20 cellular contexts compared by ENCODE assay signal in genomic region chr11:65129649-65130441, GRCh38. TPM values are rescaled to one million over a fixed set of nuclear protein-coding genes. Genes with fewer than 3 reads are reported as not detected.
DNase-seq lines count a peak whose midpoint lies in the region; ATAC-seq, FAIRE-seq and TF ChIP-seq lines count a peak whose summit lies in the region.
"Had no signal": no experiment of that assay in that cellular context is flagged by ENCODE, and none has a peak within 500 bp of the region (broad histone marks: within the 10 kb centered on the region; RNA-seq: fewer than 3 reads in every experiment).

No MANE protein-coding gene starts in this region.

- no peak for TF ChIP-seq POLR2A in K562 (conservative IDR thresholded peaks at IDR 0.05)

- no peak for TF ChIP-seq EP300 in K562 (IDR thresholded peaks at IDR 0.05; ENCODE audit: low read length)

- peaks cover 13% of the 10 kb centered on the region; the same call in 1 of the 2 replicates for H4K20me1 ChIP-seq in K562 (replicated peaks; ENCODE audit: control insufficient read depth, insufficient read depth, low read length)

- CTCF ChIA-PET in K562 (lab: Yijun Ruan, JAX; ENCODE audit: low intra/inter-chr PET ratio), result no interaction called here
- CTCF ChIA-PET in activated CD8-positive, alpha-beta T cell treated with anti-CD3 and anti-CD28 coated beads for 36 hours (lab: Charles Lee), result interaction anchor here (1.1 to 2.1 kb wide), 3 partner anchors 9 to 17 kb away, joined by 3 to 5 read pairs (median 3); partner anchors contain the start of gene ZNHIT2

- peak overlapping the region; percentile 16 to 73 (median 19) for H3K27ac Mint-ChIP-seq in IgD-negative memory B cell
- H3K27ac Mint-ChIP-seq in activated CD8-positive, alpha-beta T cell treated with anti-CD3 and anti-CD28 coated beads for 36 hours, result no peak overlapping the region
- H3K27ac Mint-ChIP-seq: activated naive CD4-positive, alpha-beta T cell treated with anti-CD3 and anti-CD28 coated beads, Interleukin-2, amount 50 U/mL, for 24 hours; HFFc6 had no signal

- FAIRE-seq in K562 (lab: Jason Lieb, UNC), result no peak

- TF ChIP-seq RAD21 in K562 (CRISPR knock-in tag; conservative IDR thresholded peaks at IDR 0.05 in 1 of 2, IDR thresholded peaks at IDR 0.05 in 1 of 2), result no peak

- H3K9me1 ChIP-seq in K562 (ENCODE audit: control insufficient read depth, insufficient read depth, low read length), result peaks cover 4% of the 10 kb centered on the region

- peaks cover 39% of the 10 kb centered on the region for H3K79me2 ChIP-seq in K562 (ENCODE audit: control insufficient read depth, insufficient read depth, low read length)

- in situ Hi-C loops in K562 (cut with MboI), result no loop called here

- POLR2A ChIA-PET in K562 (lab: Yijun Ruan, JAX), result interaction anchor here (0.6 to 8.4 kb wide), 10 partner anchors 7 to 1241 kb away, joined by 3 to 182 read pairs (median 4); partner anchors contain the start of genes FAU, MRPL49, SPDYC and TM7SF2
- POLR2A ChIA-PET in activated CD8-positive, alpha-beta T cell treated with anti-CD3 and anti-CD28 coated beads for 36 hours (lab: Charles Lee), result interaction anchor here (0.7 to 1.6 kb wide), 5 partner anchors 10 to 287 kb away, joined by 3 to 6 read pairs (median 4); partner anchors contain the start of gene ZNHIT2

- H3K4me3 ChIP-seq in GM06990 (replicated peaks; ENCODE audit: low read depth, low read length), result no peak overlapping the region
- no peak overlapping the region for H3K4me3 ChIP-seq in K562
- H3K4me3 ChIP-seq: left ventricle myocardium inferior had no signal

- ATAC-seq in K562 (no peak), HG03175 (IDR thresholded peaks at IDR 0.05; ENCODE audit: unreplicated experiment) (no peak), GM18909 (IDR thresholded peaks at IDR 0.05; ENCODE audit: poor library complexity, unreplicated experiment) (no peak)
- no peak for ATAC-seq in activated CD8-positive, alpha-beta T cell treated with anti-CD3 and anti-CD28 coated beads for 36 hours
- ATAC-seq: Right ventricle myocardium inferior had no signal

- BruUV-seq in K562 (replicated peaks; lab: Mats Ljungman, UMichigan), result no TSS peak

- no peaks in the 10 kb centered on the region for H3K9me3 ChIP-seq in K562 (replicated peaks; ENCODE audit: control insufficient read depth, insufficient read depth, low read depth, low read length)
- H3K9me3 ChIP-seq: left ventricle myocardium inferior had no signal

- H3K4me1 ChIP-seq in K562 (replicated peaks in 1 of 2; ENCODE audit: control insufficient read depth in 2 of 2, insufficient read depth in 2 of 2, low read length in 2 of 2), result peaks cover 12 to 34% of the 10 kb centered on the region in 2 experiments; a peak in 4 of 5 replicates

- no peak overlapping the region for H2AFZ ChIP-seq in K562 (ENCODE audit: low read depth, low read length)

- no peaks in the 10 kb centered on the region for H3K9me3 Mint-ChIP-seq in IgD-negative memory B cell
- H3K9me3 Mint-ChIP-seq in activated CD8-positive, alpha-beta T cell treated with anti-CD3 and anti-CD28 coated beads for 36 hours, result no peaks in the 10 kb centered on the region
- H3K9me3 Mint-ChIP-seq: activated naive CD4-positive, alpha-beta T cell treated with anti-CD3 and anti-CD28 coated beads, Interleukin-2, amount 50 U/mL, for 24 hours; HFFc6 had no signal

- peak overlapping the region in 1 of 2 experiments; percentile 17; a peak in 1 of 4 replicates for H3K9ac ChIP-seq in K562 (ENCODE audit: insufficient read depth in 1 of 2, low read depth in 2 of 2, low read length in 2 of 2)

- TF ChIP-seq CTCF in GM06990 (IDR thresholded peaks at IDR 0.05; ENCODE audit: insufficient read depth, low read length, poor library complexity, severe bottlenecking) (peak; percentile 3), K562 (IDR thresholded peaks at IDR 0.05 in 2 of 3, conservative IDR thresholded peaks at IDR 0.05 in 1 of 3; ENCODE audit: insufficient read depth in 2 of 3, low read depth in 1 of 3, low read length in 3 of 3) (no peak)
- TF ChIP-seq CTCF in activated CD8-positive, alpha-beta T cell treated with anti-CD3 and anti-CD28 coated beads for 36 hours (IDR thresholded peaks at IDR 0.05), result no peak

- H3K4me1 Mint-ChIP-seq in IgD-negative memory B cell, result peaks cover 19 to 26% (median 21%) of the 10 kb centered on the region in 3 donors
- H3K4me1 Mint-ChIP-seq in activated CD8-positive, alpha-beta T cell treated with anti-CD3 and anti-CD28 coated beads for 36 hours (ENCODE audit: low read depth), result peaks cover 16% of the 10 kb centered on the region

- H3K27me3 Mint-ChIP-seq in IgD-negative memory B cell, result no peaks in the 10 kb centered on the region
- H3K27me3 Mint-ChIP-seq in activated CD8-positive, alpha-beta T cell treated with anti-CD3 and anti-CD28 coated beads for 36 hours, result no peaks in the 10 kb centered on the region
- H3K27me3 Mint-ChIP-seq: activated naive CD4-positive, alpha-beta T cell treated with anti-CD3 and anti-CD28 coated beads, Interleukin-2, amount 50 U/mL, for 24 hours had no signal

- 91% methylated on average over 10 of the region's 13 CpGs for WGBS in K562 (ENCODE audit: insufficient coverage, low coverage, missing lambda C conversion rate)

- H3K36me3 ChIP-seq in GM06990 (ENCODE audit: control insufficient read depth, insufficient read depth, low read length) (peaks cover 63% of the 10 kb centered on the region), K562 (ENCODE audit: control insufficient read depth, insufficient read depth, low read length) (peaks cover 81% of the 10 kb centered on the region)

- DNase-seq in GM06990 (ENCODE audit: extremely low read depth, insufficient read length), result no peak
- no peak for DNase-seq in K562 (ENCODE audit: extremely low read depth in 1 of 4, low spot score in 3 of 4)
- peak; percentile 76 for DNase-seq in posterior vena cava (ENCODE audit: low spot score)
- no peak for DNase-seq in NCI-H2029 treated with DMSO at 0.1 percent for 48 hours (lab: John Stamatoyannopoulos, UW)
- DNase-seq in activated CD8-positive, alpha-beta T cell treated with anti-CD3 and anti-CD28 coated beads for 36 hours, result no peak
- DNase-seq: activated CD4-positive, alpha-beta T cell treated with anti-CD3 and anti-CD28 coated beads, Interleukin-2, amount 50 U/mL, for 1 hour; EL; head of caudate nucleus; HFFc6; KG1; left ventricle myocardium inferior; MV-4-11; NCI-H2029; NCI-H446 treated with DMSO at 0.1 percent for 48 hours; retina had no signal

- H3K27me3 ChIP-seq in GM06990 (replicated peaks; ENCODE audit: control insufficient read depth, insufficient read depth, low read length) (no peaks in the 10 kb centered on the region), K562 (ENCODE audit: control insufficient read depth in 2 of 2, insufficient read depth in 2 of 2, low read length in 2 of 2) (no peaks in the 10 kb centered on the region)

- no peak overlapping the region for H3K4me2 ChIP-seq in K562 (ENCODE audit: insufficient read depth, low read length)

- intact Hi-C loops in K562 (cut with micrococcal nuclease) (no loop called here), posterior vena cava (cut with DNase I) (loop anchor here in 1 of 2 donors (5.0 kb wide), 1 partner anchor 52 kb away; the partner anchor contains the start of gene CAPN1)
- intact Hi-C loops in activated CD8-positive, alpha-beta T cell treated with anti-CD3 and anti-CD28 coated beads for 36 hours (cut with micrococcal nuclease), result no loop called here

- H3K36me3 Mint-ChIP-seq in IgD-negative memory B cell, result peaks cover 9% of the 10 kb centered on the region
- H3K36me3 Mint-ChIP-seq in activated CD8-positive, alpha-beta T cell treated with anti-CD3 and anti-CD28 coated beads for 36 hours (ENCODE audit: low read depth), result peaks cover 25% of the 10 kb centered on the region

- H3K27ac ChIP-seq in K562 (ENCODE audit: extremely low read depth, low read depth, low read length), result no peak overlapping the region
- H3K27ac ChIP-seq: left ventricle myocardium inferior had no signal

- peak overlapping the region in 3 of 4 donors; percentile 77 to 98 (median 85) for H3K4me3 Mint-ChIP-seq in IgD-negative memory B cell
- no peak overlapping the region for H3K4me3 Mint-ChIP-seq in activated CD8-positive, alpha-beta T cell treated with anti-CD3 and anti-CD28 coated beads for 36 hours
- H3K4me3 Mint-ChIP-seq: activated naive CD4-positive, alpha-beta T cell treated with anti-CD3 and anti-CD28 coated beads, Interleukin-2, amount 50 U/mL, for 24 hours; HFFc6 had no signal

RNA-seq across cellular contexts. Expression of gene SYVN1, which starts 4.5 kb away (rescaled TPM):
- 61.2 TPM for polyA plus RNA-seq in IgD-negative memory B cell
- 160 and 411 TPM in 2 replicates for total RNA-seq in K562 (2011; cell fraction: chromatin; rRNA removed; ENCODE audit: low replicate concordance)
- total RNA-seq in K562 (2011; cell fraction: nucleolus; rRNA removed), result 212 and 239 TPM in 2 replicates
- 199 and 204 TPM in 2 replicates for total RNA-seq in K562 (2011; cell fraction: nucleoplasm; rRNA removed)
- 9.9 and 10.7 TPM in 2 replicates for total RNA-seq in K562 (2014; rRNA removed)
- 7.3 and 9.8 TPM in 2 replicates for total RNA-seq in K562 (2014; rRNA removed; fragmentation: Illumina TruSeq; extraction: Trizol)
- total RNA-seq in K562 (2015; rRNA removed; fragmentation: Illumina TruSeq; extraction: Trizol), result 8.0 and 8.7 TPM in 2 replicates
- 42.7 and 47.4 TPM in 2 replicates for total RNA-seq in K562 (2021)
- 13.1 and 36.5 TPM in 2 replicates for polyA plus RNA-seq in K562 (2011; rRNA removed)
- 20.0 and 43.0 TPM in 2 replicates for polyA plus RNA-seq in K562 (2011; cell fraction: cytosol; rRNA removed)
- 131 and 155 TPM in 2 replicates for polyA plus RNA-seq in K562 (2011; cell fraction: nucleus; rRNA removed)
- 34.0 and 57.6 TPM in 2 replicates for polyA plus RNA-seq in K562 (2012)
- 38.5 and 40.1 TPM in 2 replicates for polyA plus RNA-seq in K562 (2014; fragmentation: Illumina TruSeq; extraction: Trizol)
- polyA plus RNA-seq in K562 (2014; fragmentation: Nextera tagmentation; extraction: Ambion mirVana), result under 1 TPM; 0.41 to 0.63 TPM
- polyA plus RNA-seq in K562 (2014; rRNA removed), result 19.1 and 19.3 TPM in 2 replicates
- polyA minus RNA-seq in K562 (2011; rRNA and poly(A)+ RNA removed), result 62.5 and 65.5 TPM in 2 replicates
- polyA minus RNA-seq in K562 (2011; cell fraction: cytosol; rRNA and poly(A)+ RNA removed), result 37.2 and 49.5 TPM in 2 replicates
- 49.5 and 75.9 TPM in 2 replicates for polyA minus RNA-seq in K562 (2011; cell fraction: nucleus; rRNA and poly(A)+ RNA removed)
- 10 to 100 TPM; 52.7 to 57.0 TPM for total RNA-seq in posterior vena cava
- total RNA-seq in activated CD8-positive, alpha-beta T cell treated with anti-CD3 and anti-CD28 coated beads for 36 hours, result 10 to 100 TPM; 20.6 to 26.8 TPM

RNA-seq across cellular contexts. Expression of gene MRPL49, which starts 7.7 kb away (rescaled TPM):
- 95.5 TPM for polyA plus RNA-seq in IgD-negative memory B cell
- total RNA-seq in K562 (2011; cell fraction: chromatin; rRNA removed; ENCODE audit: low replicate concordance), result 22.2 and 52.3 TPM in 2 replicates
- 45.3 and 47.5 TPM in 2 replicates for total RNA-seq in K562 (2011; cell fraction: nucleolus; rRNA removed)
- total RNA-seq in K562 (2011; cell fraction: nucleoplasm; rRNA removed), result 43.8 and 56.6 TPM in 2 replicates
- 129 and 180 TPM in 2 replicates for total RNA-seq in K562 (2014; rRNA removed)
- 65.5 and 74.3 TPM in 2 replicates for total RNA-seq in K562 (2014; rRNA removed; fragmentation: Illumina TruSeq; extraction: Trizol)
- 78.2 and 83.1 TPM in 2 replicates for total RNA-seq in K562 (2015; rRNA removed; fragmentation: Illumina TruSeq; extraction: Trizol)
- total RNA-seq in K562 (2021), result 86.8 and 88.5 TPM in 2 replicates
- 96.1 and 97.2 TPM in 2 replicates for polyA plus RNA-seq in K562 (2011; rRNA removed)
- 145 and 172 TPM in 2 replicates for polyA plus RNA-seq in K562 (2011; cell fraction: cytosol; rRNA removed)
- polyA plus RNA-seq in K562 (2011; cell fraction: nucleus; rRNA removed), result 33.4 and 33.6 TPM in 2 replicates
- 67.5 and 83.2 TPM in 2 replicates for polyA plus RNA-seq in K562 (2012)
- 123 and 127 TPM in 2 replicates for polyA plus RNA-seq in K562 (2014; fragmentation: Illumina TruSeq; extraction: Trizol)
- polyA plus RNA-seq in K562 (2014; fragmentation: Nextera tagmentation; extraction: Ambion mirVana), result 100 to 1,000 TPM in 1 of 2 experiments, 10 to 100 TPM in 1; 76.2 to 132 TPM
- 91.2 and 112 TPM in 2 replicates for polyA plus RNA-seq in K562 (2014; rRNA removed)
- polyA minus RNA-seq in K562 (2011; rRNA and poly(A)+ RNA removed), result 44.7 and 62.6 TPM in 2 replicates
- polyA minus RNA-seq in K562 (2011; cell fraction: cytosol; rRNA and poly(A)+ RNA removed), result 33.6 and 45.3 TPM in 2 replicates
- 14.1 and 19.7 TPM in 2 replicates for polyA minus RNA-seq in K562 (2011; cell fraction: nucleus; rRNA and poly(A)+ RNA removed)
- total RNA-seq in posterior vena cava, result 10 to 100 TPM; 34.1 to 39.3 TPM
- total RNA-seq in activated CD8-positive, alpha-beta T cell treated with anti-CD3 and anti-CD28 coated beads for 36 hours, result 10 to 100 TPM; 48.7 to 53.4 TPM

RNA-seq across cellular contexts. Expression of gene FAU, which starts 7.9 kb away (rescaled TPM):
- 1,422 TPM for polyA plus RNA-seq in IgD-negative memory B cell
- total RNA-seq in K562 (2011; cell fraction: chromatin; rRNA removed; ENCODE audit: low replicate concordance), result 85.1 and 161 TPM in 2 replicates
- total RNA-seq in K562 (2011; cell fraction: nucleolus; rRNA removed), result 307 and 365 TPM in 2 replicates
- total RNA-seq in K562 (2011; cell fraction: nucleoplasm; rRNA removed), result 257 and 358 TPM in 2 replicates
- total RNA-seq in K562 (2014; rRNA removed), result 1,447 and 1,737 TPM in 2 replicates
- 702 and 715 TPM in 2 replicates for total RNA-seq in K562 (2014; rRNA removed; fragmentation: Illumina TruSeq; extraction: Trizol)
- 990 and 995 TPM in 2 replicates for total RNA-seq in K562 (2015; rRNA removed; fragmentation: Illumina TruSeq; extraction: Trizol)
- 1,380 and 1,521 TPM in 2 replicates for total RNA-seq in K562 (2021)
- polyA plus RNA-seq in K562 (2011; rRNA removed), result 562 and 568 TPM in 2 replicates
- 741 and 1,178 TPM in 2 replicates for polyA plus RNA-seq in K562 (2011; cell fraction: cytosol; rRNA removed)
- polyA plus RNA-seq in K562 (2011; cell fraction: nucleus; rRNA removed), result 380 and 503 TPM in 2 replicates
- polyA plus RNA-seq in K562 (2012), result 1,837 and 2,123 TPM in 2 replicates
- polyA plus RNA-seq in K562 (2014; fragmentation: Illumina TruSeq; extraction: Trizol), result 942 and 1,036 TPM in 2 replicates
- polyA plus RNA-seq in K562 (2014; fragmentation: Nextera tagmentation; extraction: Ambion mirVana), result 100 to 1,000 TPM; 433 to 575 TPM
- 1,498 and 1,827 TPM in 2 replicates for polyA plus RNA-seq in K562 (2014; rRNA removed)
- 236 and 263 TPM in 2 replicates for polyA minus RNA-seq in K562 (2011; rRNA and poly(A)+ RNA removed)
- 352 and 386 TPM in 2 replicates for polyA minus RNA-seq in K562 (2011; cell fraction: cytosol; rRNA and poly(A)+ RNA removed)
- 98.0 and 181 TPM in 2 replicates for polyA minus RNA-seq in K562 (2011; cell fraction: nucleus; rRNA and poly(A)+ RNA removed)
- total RNA-seq in posterior vena cava, result 100 to 1,000 TPM; 725 to 753 TPM
- 1,000 to 10,000 TPM; 1,112 to 1,137 TPM for total RNA-seq in activated CD8-positive, alpha-beta T cell treated with anti-CD3 and anti-CD28 coated beads for 36 hours

RNA-seq across cellular contexts. Expression of gene ZNHIT2, which starts 12.3 kb away (rescaled TPM):
- polyA plus RNA-seq in IgD-negative memory B cell (20.2 TPM), K562 (2011; rRNA removed) (2.5 and 3.7 TPM in 2 replicates), K562 (2014; fragmentation: Illumina TruSeq; extraction: Trizol) (0.59 and 2.9 TPM in 2 replicates), K562 (2014; fragmentation: Nextera tagmentation; extraction: Ambion mirVana) (under 1 TPM; 0.08 to 0.20 TPM), K562 (2014; rRNA removed) (23.4 and 24.3 TPM in 2 replicates)
- 0.99 and 8.1 TPM in 2 replicates for total RNA-seq in K562 (2011; cell fraction: chromatin; rRNA removed; ENCODE audit: low replicate concordance)
- total RNA-seq in K562 (2011; cell fraction: nucleolus; rRNA removed), result 15.7 and 18.9 TPM in 2 replicates
- 4.7 and 5.3 TPM in 2 replicates for total RNA-seq in K562 (2011; cell fraction: nucleoplasm; rRNA removed)
- total RNA-seq in K562 (2014; rRNA removed) (39.0 and 49.0 TPM in 2 replicates), K562 (2014; rRNA removed; fragmentation: Illumina TruSeq; extraction: Trizol) (0.35 and 0.76 TPM in 2 replicates), K562 (2015; rRNA removed; fragmentation: Illumina TruSeq; extraction: Trizol) (7.0 and 8.6 TPM in 2 replicates), K562 (2021) (27.2 and 29.6 TPM in 2 replicates), posterior vena cava (1 to 10 TPM; 6.0 to 6.3 TPM)
- polyA plus RNA-seq in K562 (2011; cell fraction: cytosol; rRNA removed), result 5.0 and 29.5 TPM in 2 replicates
- polyA plus RNA-seq in K562 (2011; cell fraction: nucleus; rRNA removed), result 4.7 and 9.8 TPM in 2 replicates
- polyA plus RNA-seq in K562 (2012), result 14.0 and 16.6 TPM in 2 replicates
- 0.84 and 1.1 TPM in 2 replicates for polyA minus RNA-seq in K562 (2011; rRNA and poly(A)+ RNA removed)
- polyA minus RNA-seq in K562 (2011; cell fraction: cytosol; rRNA and poly(A)+ RNA removed), result 9.6 and 11.8 TPM in 2 replicates
- polyA minus RNA-seq in K562 (2011; cell fraction: nucleus; rRNA and poly(A)+ RNA removed), result 15.5 and 18.7 TPM in 2 replicates
- total RNA-seq in activated CD8-positive, alpha-beta T cell treated with anti-CD3 and anti-CD28 coated beads for 36 hours, result 10 to 100 TPM; 11.5 to 12.7 TPM

RNA-seq across cellular contexts. Expression of gene TM7SF2, which starts 18.2 kb away (rescaled TPM):
- polyA plus RNA-seq in IgD-negative memory B cell, result 18.2 TPM
- total RNA-seq in K562 (2011; cell fraction: chromatin; rRNA removed; ENCODE audit: low replicate concordance), result 31.4 and 105 TPM in 2 replicates
- 91.9 and 106 TPM in 2 replicates for total RNA-seq in K562 (2011; cell fraction: nucleolus; rRNA removed)
- total RNA-seq in K562 (2011; cell fraction: nucleoplasm; rRNA removed), result 59.6 and 61.8 TPM in 2 replicates
- total RNA-seq in K562 (2014; rRNA removed), result 18.6 and 20.6 TPM in 2 replicates
- 3.2 and 3.7 TPM in 2 replicates for total RNA-seq in K562 (2014; rRNA removed; fragmentation: Illumina TruSeq; extraction: Trizol)
- 7.0 and 7.9 TPM in 2 replicates for total RNA-seq in K562 (2015; rRNA removed; fragmentation: Illumina TruSeq; extraction: Trizol)
- 21.4 and 21.8 TPM in 2 replicates for total RNA-seq in K562 (2021)
- polyA plus RNA-seq in K562 (2011; rRNA removed), result 14.6 and 35.3 TPM in 2 replicates
- polyA plus RNA-seq in K562 (2011; cell fraction: cytosol; rRNA removed), result 34.6 and 38.1 TPM in 2 replicates
- polyA plus RNA-seq in K562 (2011; cell fraction: nucleus; rRNA removed), result 109 and 130 TPM in 2 replicates
- polyA plus RNA-seq in K562 (2012), result 18.6 and 23.4 TPM in 2 replicates
- 14.3 and 18.6 TPM in 2 replicates for polyA plus RNA-seq in K562 (2014; fragmentation: Illumina TruSeq; extraction: Trizol)
- 1 to 10 TPM; 1.2 to 1.4 TPM for polyA plus RNA-seq in K562 (2014; fragmentation: Nextera tagmentation; extraction: Ambion mirVana)
- 20.4 and 22.0 TPM in 2 replicates for polyA plus RNA-seq in K562 (2014; rRNA removed)
- 10.6 and 12.1 TPM in 2 replicates for polyA minus RNA-seq in K562 (2011; rRNA and poly(A)+ RNA removed)
- 9.4 and 15.1 TPM in 2 replicates for polyA minus RNA-seq in K562 (2011; cell fraction: cytosol; rRNA and poly(A)+ RNA removed)
- 27.9 and 40.7 TPM in 2 replicates for polyA minus RNA-seq in K562 (2011; cell fraction: nucleus; rRNA and poly(A)+ RNA removed)
- 1 to 10 TPM; 3.1 to 4.0 TPM for total RNA-seq in posterior vena cava
- 10 to 100 TPM; 12.4 to 17.5 TPM for total RNA-seq in activated CD8-positive, alpha-beta T cell treated with anti-CD3 and anti-CD28 coated beads for 36 hours
